8 cellular contexts compared by ENCODE assay signal in the genomic region with DNA sequence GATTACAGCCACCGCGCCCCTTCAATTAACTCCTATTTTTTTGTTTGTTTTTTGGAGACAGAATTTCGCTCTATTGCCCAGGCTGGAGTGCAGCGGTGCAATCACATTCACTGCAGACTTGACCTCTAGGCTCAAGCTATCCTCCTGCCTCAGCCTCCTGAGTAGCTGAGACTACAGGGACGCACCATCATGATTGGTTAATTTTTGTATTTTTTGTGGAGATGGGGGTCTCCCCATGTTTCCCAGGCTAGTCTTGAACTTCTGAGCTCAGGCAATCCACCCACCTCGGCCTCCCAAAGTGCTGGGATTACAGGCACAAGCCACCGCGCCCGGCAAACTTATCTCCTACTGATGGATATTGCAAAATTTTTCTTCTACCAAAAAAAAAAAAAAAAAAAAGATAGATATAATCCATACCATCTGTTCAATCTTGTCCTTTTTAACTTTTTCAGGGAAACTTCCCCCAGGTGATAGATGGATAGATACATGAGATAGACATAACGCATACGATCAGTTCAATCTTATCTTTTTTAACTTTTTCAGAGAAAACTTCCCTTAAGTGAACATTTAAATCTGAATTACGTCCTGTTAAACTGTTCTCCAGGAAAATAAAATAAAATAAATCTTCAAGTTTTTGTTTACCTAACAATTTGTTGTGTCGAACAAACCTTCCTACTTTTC. TPM values are rescaled to one million over a fixed set of nuclear protein-coding genes. Genes with fewer than 3 reads are reported as not detected.
DNase-seq lines count a peak whose midpoint lies in the region; ATAC-seq and TF ChIP-seq lines count a peak whose summit lies in the region.

No MANE protein-coding gene starts in this region.

- TF ChIP-seq CTCF in A673 (conservative IDR thresholded peaks at IDR 0.05; ENCODE audit: low read depth, low read length) (no peak), choroid plexus epithelial cell (conservative IDR thresholded peaks at IDR 0.05; ENCODE audit: low read depth, low read length) (no peak), GM10248 (IDR thresholded peaks at IDR 0.05; ENCODE audit: control extremely low read depth, extremely low read depth, low read depth, missing control alignments) (no peak)

- H3K4me1 ChIP-seq in A673 (ENCODE audit: insufficient read depth, low read length, poor library complexity, severe bottlenecking) (no peaks in the 10 kb centered on the region), muscle layer of duodenum (ENCODE audit: control insufficient read depth in 1 of 2, insufficient read depth in 2 of 2, low read length in 2 of 2) (peaks cover 8 to 26% of the 10 kb centered on the region in 2 donors)

- CTCF ChIA-PET in A673 (lab: Charles Lee), result interaction anchor here (0.8 kb wide), 1 partner anchor 42 kb away, joined by 12 read pairs; no protein-coding TSS in a partner anchor
- CTCF ChIA-PET in GM10248 (lab: Yijun Ruan, JAX), result interaction anchor here (0.9 to 4.8 kb wide), 8 partner anchors 11 to 118 kb away, joined by 3 to 17 read pairs (median 4); no protein-coding TSS in a partner anchor

- intact Hi-C loops in A673 (cut with micrococcal nuclease; ENCODE audit: unreplicated experiment), result no loop called here

- POLR2A ChIA-PET in A673 (lab: Charles Lee; ENCODE audit: low non-redundant PET), result no interaction called here
- POLR2A ChIA-PET in GM10248 (lab: Yijun Ruan, JAX), result interaction anchor here (0.6 to 1.3 kb wide), 4 partner anchors 9 to 21 kb away, joined by 4 to 6 read pairs (median 5); no protein-coding TSS in a partner anchor

- BruUV-seq in A673 (replicated peaks; lab: Mats Ljungman, UMichigan), result TSS peak; percentile 91

- H3K27me3 ChIP-seq in A673 (replicated peaks; ENCODE audit: insufficient read depth, low read depth, low read length, poor library complexity) (no peaks in the 10 kb centered on the region), muscle layer of duodenum (ENCODE audit: low read depth, low read length) (no peaks in the 10 kb centered on the region)

- no peaks in the 10 kb centered on the region for H3K9me3 ChIP-seq in A673 (ENCODE audit: low read depth, low read length, poor library complexity, severe bottlenecking)
- no peaks in the 10 kb centered on the region for H3K9me3 ChIP-seq in muscle layer of duodenum (ENCODE audit: control insufficient read depth in 1 of 2, low read length in 2 of 2)

- H3K4me3 ChIP-seq in A673 (ENCODE audit: low read depth, low read length, poor library complexity, severe bottlenecking) (peak overlapping the region; percentile 72), choroid plexus epithelial cell (ENCODE audit: low read depth, low read length) (peak overlapping the region; percentile 72), muscle layer of duodenum (ENCODE audit: low read depth in 1 of 2, low read length in 2 of 2) (peak overlapping the region; percentile 68 to 78)
- peak overlapping the region; percentile 79 for H3K4me3 ChIP-seq in Jurkat, Clone E6-1 (ENCODE audit: low read length)

- peaks cover 34% of the 10 kb centered on the region for H3K36me3 ChIP-seq in A673 (ENCODE audit: insufficient read depth, low read length, poor library complexity, severe bottlenecking)
- peaks cover 15 to 18% of the 10 kb centered on the region in 2 donors for H3K36me3 ChIP-seq in muscle layer of duodenum (ENCODE audit: control insufficient read depth in 1 of 2, insufficient read depth in 2 of 2, low read length in 2 of 2)

- ATAC-seq in HG03175 (IDR thresholded peaks at IDR 0.05; ENCODE audit: unreplicated experiment), result no peak

- DNase-seq in A673 (ENCODE audit: low spot score) (no peak), choroid plexus epithelial cell (ENCODE audit: low read depth) (no peak), NCI-H345 treated with DMSO at 0.1 percent for 48 hours (lab: John Stamatoyannopoulos, UW; ENCODE audit: unreplicated experiment) (no peak), GM10248 (ENCODE audit: extremely low spot score) (no peak), DMS53 treated with DMSO at 0.1 percent for 48 hours (lab: John Stamatoyannopoulos, UW; ENCODE audit: unreplicated experiment) (no peak)
- DNase-seq in Jurkat, Clone E6-1 (ENCODE audit: low read depth, low spot score), result no peak

- H3K27ac ChIP-seq in A673 (ENCODE audit: low read depth, low read length, poor library complexity, severe bottlenecking) (peak overlapping the region; percentile 88), muscle layer of duodenum (ENCODE audit: low read length) (peak overlapping the region; percentile 21)

RNA-seq across cellular contexts. Expression of a gene that starts 0.7 kb away (rescaled TPM):
- 944 and 994 TPM in 2 replicates for total RNA-seq in A673 (2021)
- 2,053 TPM for polyA plus RNA-seq in Jurkat, Clone E6-1 (2012; ENCODE audit: insufficient read depth, insufficient read length)

RNA-seq across cellular contexts. Expression of a gene that starts 22.7 kb away (rescaled TPM):
- 13.7 and 15.6 TPM in 2 replicates for total RNA-seq in A673 (2021)
- polyA plus RNA-seq in Jurkat, Clone E6-1 (2012; ENCODE audit: insufficient read depth, insufficient read length), result 30.0 TPM
